In the genomic region with DNA sequence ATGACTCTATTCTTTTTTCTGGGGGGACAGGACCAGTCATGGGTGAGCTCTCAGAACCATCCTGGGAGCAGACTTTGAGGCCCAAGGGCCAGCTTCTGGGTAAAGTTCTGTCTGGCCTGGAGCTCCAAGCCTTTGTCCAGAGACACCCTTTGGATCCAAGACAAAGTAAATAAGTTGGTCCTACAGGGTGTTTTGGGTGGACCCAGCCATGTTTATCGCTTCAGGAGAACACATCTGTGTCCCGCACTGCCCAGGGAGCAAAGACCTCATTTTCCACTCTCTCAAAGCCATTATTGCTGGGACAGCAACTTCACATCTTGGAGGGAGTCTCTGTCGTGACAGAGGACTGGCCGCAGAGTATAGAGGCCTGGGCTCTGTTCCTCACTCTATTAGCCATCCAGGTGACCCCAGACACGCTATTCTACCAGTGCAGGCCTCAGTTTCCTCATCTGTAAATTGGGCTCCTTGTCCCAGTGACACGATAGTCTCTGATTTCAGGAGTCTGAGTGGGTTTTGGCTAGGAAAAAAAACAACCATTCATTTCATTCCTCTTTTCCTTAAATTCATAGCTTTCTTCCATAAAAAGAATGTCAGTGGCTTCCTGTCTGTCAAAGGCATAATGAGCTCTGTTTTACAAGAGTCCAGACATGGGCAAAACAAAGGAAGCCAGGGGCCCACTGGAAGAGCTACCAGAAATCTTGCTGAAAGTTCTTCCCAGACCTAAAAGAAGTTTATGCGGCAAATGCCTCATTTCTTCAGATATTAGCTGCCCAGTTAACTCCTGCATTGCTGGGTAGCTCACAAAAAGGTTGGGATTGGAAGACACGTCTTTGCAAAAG, we compare ENCODE assay signal across 19 cellular contexts.
DNase-seq lines count a peak whose midpoint lies in the region; ATAC-seq and TF ChIP-seq lines count a peak whose summit lies in the region.
"Had no signal": no experiment of that assay in that cellular context is flagged by ENCODE, and none has a peak within 500 bp of the region (broad histone marks: within the 10 kb centered on the region; RNA-seq: fewer than 3 reads in every experiment).

No MANE protein-coding gene starts in this region.

- H3K36me3 Mint-ChIP-seq in endothelial cell (ENCODE audit: low read depth, unreplicated experiment), result peaks cover 53% of the 10 kb centered on the region
- H3K36me3 Mint-ChIP-seq: activated CD4-positive, alpha-beta memory T cell treated with anti-CD3 and anti-CD28 coated beads for 36 hours had no signal

- H3K27me3 ChIP-seq in ACC112 (ENCODE audit: insufficient read depth, low read length), result no peaks in the 10 kb centered on the region
- H3K27me3 ChIP-seq in right lobe of liver, result no peaks in the 10 kb centered on the region
- H3K27me3 ChIP-seq in smooth muscle cell (ENCODE audit: low read depth), result peaks cover 4% of the 10 kb centered on the region

- no peaks in the 10 kb centered on the region for H3K79me2 ChIP-seq in ACC112 (ENCODE audit: control insufficient read depth, insufficient read depth, low read length, unreplicated experiment)
- no peaks in the 10 kb centered on the region for H3K79me2 ChIP-seq in smooth muscle cell (ENCODE audit: low read depth)

- H3K27ac Mint-ChIP-seq in endothelial cell (ENCODE audit: unreplicated experiment), result no peak overlapping the region
- H3K27ac Mint-ChIP-seq: activated CD4-positive, alpha-beta memory T cell treated with anti-CD3 and anti-CD28 coated beads for 36 hours; endodermal cell; HFFc6 had no signal

- TF ChIP-seq CTCF in endothelial cell (IDR thresholded peaks at IDR 0.05; ENCODE audit: unreplicated experiment) (no peak), right lobe of liver (IDR thresholded peaks at IDR 0.05) (no peak), smooth muscle cell (IDR thresholded peaks at IDR 0.05; ENCODE audit: borderline replicate concordance, insufficient read depth, poor library complexity, severe bottlenecking) (no peak)

- no peak for TF ChIP-seq POLR2A in right lobe of liver (IDR thresholded peaks at IDR 0.05)

- peak overlapping the region; percentile 14 for H3K4me2 ChIP-seq in smooth muscle cell

- H3K4me1 Mint-ChIP-seq in endothelial cell (ENCODE audit: unreplicated experiment), result peaks cover 7% of the 10 kb centered on the region

- WGBS in right lobe of liver (ENCODE audit: insufficient coverage, low coverage, low lambda C conversion rate, missing lambda C conversion rate), result 75% methylated on average over 7 of the region's 8 CpGs
- 66% methylated on average over 8 of the region's 8 CpGs for WGBS in smooth muscle cell (ENCODE audit: low lambda C conversion rate)

- intact Hi-C loops in right lobe of liver (cut with DNase I), result no loop called here

- H3K4me3 ChIP-seq in ACC112 (ENCODE audit: low read depth, low read length) (no peak overlapping the region), right lobe of liver (no peak overlapping the region), smooth muscle cell (no peak overlapping the region)

- H3K4me1 ChIP-seq in ACC112 (ENCODE audit: control insufficient read depth, insufficient read depth, low read length, unreplicated experiment), result peaks cover 45% of the 10 kb centered on the region
- peaks cover 0 to 45% (median 7%) of the 10 kb centered on the region in 4 donors for H3K4me1 ChIP-seq in right lobe of liver
- H3K4me1 ChIP-seq in smooth muscle cell (ENCODE audit: low read depth), result peaks cover 5% of the 10 kb centered on the region
- H3K4me1 ChIP-seq: foreskin keratinocyte had no signal

- H4K20me1 ChIP-seq in smooth muscle cell (ENCODE audit: low read depth), result no peaks in the 10 kb centered on the region

- 0 out of 2 replicates have a peak overlapping the region, but pooled peaks have one; percentile 66 for H3K27ac ChIP-seq in ACC112 (ENCODE audit: low read depth, low read length)
- H3K27ac ChIP-seq in right lobe of liver, result peak overlapping the region; percentile 10 to 70 (median 49)
- no peak overlapping the region for H3K27ac ChIP-seq in smooth muscle cell (ENCODE audit: low read depth)
- H3K27ac ChIP-seq: foreskin keratinocyte, HL-60 had no signal

- H3F3A ChIP-seq in smooth muscle cell (ENCODE audit: low read depth), result no peaks in the 10 kb centered on the region

- ATAC-seq in right lobe of liver (peak in 3 of 4 donors; percentile 1 to 48 (median 43)), GM21619 (IDR thresholded peaks at IDR 0.05; ENCODE audit: unreplicated experiment) (no peak), GM21723 (IDR thresholded peaks at IDR 0.05; ENCODE audit: unreplicated experiment) (no peak)
- ATAC-seq: activated T-cell treated with anti-CD3 and anti-CD28 coated beads, Interleukin-2, amount 50 U/mL, for 4 hours; foreskin keratinocyte had no signal

- no peaks in the 10 kb centered on the region for H3K9me3 Mint-ChIP-seq in endothelial cell (ENCODE audit: unreplicated experiment)
- H3K9me3 Mint-ChIP-seq: activated CD4-positive, alpha-beta memory T cell treated with anti-CD3 and anti-CD28 coated beads for 36 hours; activated T-cell treated with anti-CD3 and anti-CD28 coated beads, Interleukin-2, amount 50 U/mL, for 4 hours; CD8-positive, alpha-beta memory T cell; endodermal cell; HFFc6 had no signal

- H3K4me3 Mint-ChIP-seq in endothelial cell (ENCODE audit: unreplicated experiment), result peak overlapping the region; percentile 47
- H3K4me3 Mint-ChIP-seq: activated CD4-positive, alpha-beta memory T cell treated with anti-CD3 and anti-CD28 coated beads for 36 hours; activated T-cell treated with anti-CD3 and anti-CD28 coated beads, Interleukin-2, amount 50 U/mL, for 4 hours; CD8-positive, alpha-beta memory T cell; endodermal cell; HFFc6 had no signal

- H3K36me3 ChIP-seq in ACC112 (ENCODE audit: insufficient read depth, low read length) (no peaks in the 10 kb centered on the region), right lobe of liver (no peaks in the 10 kb centered on the region), smooth muscle cell (ENCODE audit: low read depth) (no peaks in the 10 kb centered on the region)

- DNase-seq in endothelial cell (ENCODE audit: low spot score) (no peak), right lobe of liver (no peak), smooth muscle cell (lab: John Stamatoyannopoulos, UW; ENCODE audit: unreplicated experiment) (no peak), OCI-M1 (lab: John Stamatoyannopoulos, UW) (no peak)
- no peak for DNase-seq in stimulated activated naive CD4-positive, alpha-beta T cell (lab: John Stamatoyannopoulos, UW)
- DNase-seq: activated CD4-positive, alpha-beta memory T cell treated with anti-CD3 and anti-CD28 coated beads for 36 hours; activated T-cell treated with anti-CD3 and anti-CD28 coated beads, Interleukin-2, amount 50 U/mL, for 4 hours; CD8-positive, alpha-beta memory T cell; endodermal cell; foreskin keratinocyte; HFFc6; KBM-7; mesenchymal stem cell; stimulated activated CD4-positive, alpha-beta T cell treated with anti-CD3 and anti-CD28 coated beads, Interleukin-4, amount 100 ng/mL, for 1 hour; stimulated activated CD8-positive, alpha-beta memory T cell treated with anti-CD3 and anti-CD28 coated beads, Interleukin-4, amount 100 ng/mL, for 48 hours had no signal

- peaks cover 13% of the 10 kb centered on the region for H3K27me3 Mint-ChIP-seq in endothelial cell (ENCODE audit: unreplicated experiment)
- H3K27me3 Mint-ChIP-seq: activated CD4-positive, alpha-beta memory T cell treated with anti-CD3 and anti-CD28 coated beads for 36 hours had no signal

- H2AFZ ChIP-seq in ACC112 (ENCODE audit: low read length, unreplicated experiment) (no peak overlapping the region), smooth muscle cell (ENCODE audit: low read depth) (peak overlapping the region; percentile 17)

- H3K9me3 ChIP-seq in right lobe of liver (no peaks in the 10 kb centered on the region), smooth muscle cell (replicated peaks; ENCODE audit: low read depth) (no peaks in the 10 kb centered on the region)

- H3K9ac ChIP-seq in smooth muscle cell (ENCODE audit: low read depth), result no peak overlapping the region

Comparison
In these comparisons a context has a peak if more than half of its experiments do, and no peak if none do; other contexts are left out.
1. ATAC-seq: peak in right lobe of liver (3 of 4); none in GM21619 (single experiment) and GM21723 (single experiment).